ENCODE assay signal across 12 cellular contexts in the genomic region with DNA sequence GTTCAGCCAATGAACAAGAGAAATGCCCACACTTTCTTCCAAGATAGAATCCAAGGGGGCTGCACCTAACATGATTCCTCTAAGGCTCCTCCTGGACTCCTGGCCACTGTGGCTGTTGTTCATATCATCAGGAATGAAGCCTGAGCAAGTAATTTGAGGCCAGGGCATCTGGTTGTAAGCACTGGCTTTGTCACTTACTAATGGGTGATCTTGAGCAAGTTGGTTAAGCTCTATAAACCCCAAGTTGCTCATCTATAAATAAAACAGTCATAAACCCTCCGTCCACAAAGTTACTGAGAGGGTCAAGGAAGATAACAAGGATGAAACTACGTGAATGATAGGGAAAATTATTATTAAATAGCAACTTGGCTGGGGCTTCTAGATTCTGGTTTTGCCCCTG. TPM values are rescaled to one million over a fixed set of nuclear protein-coding genes. Genes with fewer than 3 reads are reported as not detected.
DNase-seq lines count a peak whose midpoint lies in the region; TF ChIP-seq lines count a peak whose summit lies in the region.
"Had no signal": no experiment of that assay in that cellular context is flagged by ENCODE, and none has a peak within 500 bp of the region (broad histone marks: within the 10 kb centered on the region; RNA-seq: fewer than 3 reads in every experiment).

No MANE protein-coding gene starts in this region.

- no peak overlapping the region for H3K4me3 ChIP-seq in endodermal cell (ENCODE audit: low read length)
- no peak overlapping the region for H3K4me3 ChIP-seq in suprapubic skin
- H3K4me3 ChIP-seq in Caco-2 (ENCODE audit: low read depth, low read length): no peak overlapping the region
- no peak overlapping the region for H3K4me3 ChIP-seq in effector memory CD4-positive, alpha-beta T cell (ENCODE audit: insufficient read depth, low read depth, low read length, poor library complexity, severe bottlenecking)

- H3K4me1 Mint-ChIP-seq in endodermal cell (peaks cover 14% of the 10 kb centered on the region), mesothelial cell of epicardium (peaks cover 14% of the 10 kb centered on the region), Caco-2 (ENCODE audit: low read depth, unreplicated experiment) (no peaks in the 10 kb centered on the region)
- H3K4me1 Mint-ChIP-seq in activated T-cell treated with anti-CD3 and anti-CD28 coated beads, Interleukin-2, amount 50 U/mL, for 24 hours (ENCODE audit: low read depth): no peaks in the 10 kb centered on the region

- DNase-seq in M059J (ENCODE audit: low read depth) (peak; percentile 49), endodermal cell (no peak), mesothelial cell of epicardium (ENCODE audit: low spot score in 2 of 2, unreplicated experiment in 2 of 2) (no peak), suprapubic skin (ENCODE audit: low spot score in 2 of 2) (no peak), Caco-2 (no peak), 8988T (no peak)
- DNase-seq in activated T-cell treated with anti-CD3 and anti-CD28 coated beads, Interleukin-2, amount 50 U/mL, for 24 hours: no peak
- no peak for DNase-seq in effector memory CD4-positive, alpha-beta T cell
- DNase-seq: activated CD4-positive, alpha-beta T cell treated with anti-CD3 and anti-CD28 coated beads for 1 hour; CD4-positive, alpha-beta memory T cell; glutamatergic neuron; NCI-H1105 treated with DMSO at 0.1 percent for 48 hours had no signal

- intact Hi-C loops in Caco-2 (cut with micrococcal nuclease; ENCODE audit: unreplicated experiment): no loop called here

- H3K9me3 ChIP-seq in endodermal cell (ENCODE audit: control insufficient read depth, low read length) (no peaks in the 10 kb centered on the region), suprapubic skin (no peaks in the 10 kb centered on the region), Caco-2 (no peaks in the 10 kb centered on the region)
- H3K9me3 ChIP-seq in effector memory CD4-positive, alpha-beta T cell (ENCODE audit: control insufficient read depth, low read length): no peaks in the 10 kb centered on the region

- no peak overlapping the region for H3K27ac Mint-ChIP-seq in endodermal cell
- peak overlapping the region; percentile 91 for H3K27ac Mint-ChIP-seq in mesothelial cell of epicardium
- H3K27ac Mint-ChIP-seq in Caco-2 (ENCODE audit: unreplicated experiment): no peak overlapping the region
- no peak overlapping the region for H3K27ac Mint-ChIP-seq in activated T-cell treated with anti-CD3 and anti-CD28 coated beads, Interleukin-2, amount 50 U/mL, for 24 hours
- H3K27ac Mint-ChIP-seq: CD4-positive, alpha-beta memory T cell had no signal

- H3K36me3 Mint-ChIP-seq in endodermal cell (ENCODE audit: low read depth): no peaks in the 10 kb centered on the region
- H3K36me3 Mint-ChIP-seq in mesothelial cell of epicardium: no peaks in the 10 kb centered on the region
- no peaks in the 10 kb centered on the region for H3K36me3 Mint-ChIP-seq in Caco-2 (ENCODE audit: insufficient read depth, unreplicated experiment)
- H3K36me3 Mint-ChIP-seq in activated T-cell treated with anti-CD3 and anti-CD28 coated beads, Interleukin-2, amount 50 U/mL, for 24 hours (ENCODE audit: low read depth): no peaks in the 10 kb centered on the region
- H3K36me3 Mint-ChIP-seq: CD4-positive, alpha-beta memory T cell had no signal

- 94 to 100% methylated on average over 1 to 2 of the region's 2 CpGs for WGBS in endodermal cell (ENCODE audit: insufficient coverage in 1 of 2, insufficient read length in 1 of 2), 2 experiments
- 62% methylated on average over 2 of the region's 2 CpGs for WGBS in suprapubic skin

- POLR2A ChIA-PET in Caco-2 (lab: Charles Lee): no interaction called here

- no peak for TF ChIP-seq POLR2A in suprapubic skin (IDR thresholded peaks at IDR 0.05)

- no peaks in the 10 kb centered on the region for H3K36me3 ChIP-seq in endodermal cell (ENCODE audit: control insufficient read depth, insufficient read depth, low read length)
- H3K36me3 ChIP-seq in suprapubic skin: no peaks in the 10 kb centered on the region
- H3K36me3 ChIP-seq in Caco-2 (ENCODE audit: control insufficient read depth, insufficient read depth, low read length): no peaks in the 10 kb centered on the region
- H3K36me3 ChIP-seq in effector memory CD4-positive, alpha-beta T cell (ENCODE audit: control insufficient read depth, insufficient read depth, low read length): no peaks in the 10 kb centered on the region

- H3K27me3 Mint-ChIP-seq in endodermal cell (ENCODE audit: insufficient read depth) (no peaks in the 10 kb centered on the region), mesothelial cell of epicardium (ENCODE audit: low read depth) (no peaks in the 10 kb centered on the region), Caco-2 (ENCODE audit: insufficient read depth, unreplicated experiment) (no peaks in the 10 kb centered on the region)
- H3K27me3 Mint-ChIP-seq in activated T-cell treated with anti-CD3 and anti-CD28 coated beads, Interleukin-2, amount 50 U/mL, for 24 hours: no peaks in the 10 kb centered on the region
- H3K27me3 Mint-ChIP-seq: CD4-positive, alpha-beta memory T cell had no signal

- no peaks in the 10 kb centered on the region for H3K9me3 Mint-ChIP-seq in endodermal cell
- no peaks in the 10 kb centered on the region for H3K9me3 Mint-ChIP-seq in mesothelial cell of epicardium
- no peaks in the 10 kb centered on the region for H3K9me3 Mint-ChIP-seq in Caco-2 (ENCODE audit: unreplicated experiment)
- H3K9me3 Mint-ChIP-seq in activated T-cell treated with anti-CD3 and anti-CD28 coated beads, Interleukin-2, amount 50 U/mL, for 24 hours: no peaks in the 10 kb centered on the region
- H3K9me3 Mint-ChIP-seq: CD4-positive, alpha-beta memory T cell had no signal

- H3K27ac ChIP-seq in endodermal cell (ENCODE audit: low read depth, low read length): peak overlapping the region; percentile 49
- peak overlapping the region; percentile 50 for H3K27ac ChIP-seq in suprapubic skin
- no peak overlapping the region for H3K27ac ChIP-seq in effector memory CD4-positive, alpha-beta T cell (ENCODE audit: insufficient read depth, low read length, poor library complexity, severe bottlenecking)

- no peak overlapping the region for H3K9ac ChIP-seq in endodermal cell (ENCODE audit: extremely low read depth, low read length, poor library complexity, severe bottlenecking)

- H3K4me1 ChIP-seq in endodermal cell (ENCODE audit: control insufficient read depth, insufficient read depth, low read length) (peaks cover 12% of the 10 kb centered on the region), suprapubic skin (peaks cover 21% of the 10 kb centered on the region), Caco-2 (peaks cover 7% of the 10 kb centered on the region; the same call in 1 of the 2 replicates)
- H3K4me1 ChIP-seq in effector memory CD4-positive, alpha-beta T cell (ENCODE audit: control insufficient read depth, insufficient read depth, low read length, poor library complexity, severe bottlenecking): no peaks in the 10 kb centered on the region

- TF ChIP-seq CTCF in endodermal cell (conservative IDR thresholded peaks at IDR 0.05) (no peak), mesothelial cell of epicardium (IDR thresholded peaks at IDR 0.05; ENCODE audit: unreplicated experiment) (no peak), suprapubic skin (IDR thresholded peaks at IDR 0.05) (no peak), Caco-2 (IDR thresholded peaks at IDR 0.05; ENCODE audit: insufficient read depth in 1 of 2, low read depth in 1 of 2, low read length in 1 of 2, severe bottlenecking in 1 of 2, unreplicated experiment in 1 of 2) (no peak)

- TF ChIP-seq EP300 in suprapubic skin (IDR thresholded peaks at IDR 0.05): no peak

- CTCF ChIA-PET in Caco-2 (lab: Charles Lee): interaction anchor here (0.7 kb wide), 1 partner anchor 295 kb away, joined by 3 read pairs; no protein-coding TSS in a partner anchor

- H3K4me3 Mint-ChIP-seq in endodermal cell (no peak overlapping the region), mesothelial cell of epicardium (no peak overlapping the region), Caco-2 (ENCODE audit: unreplicated experiment) (no peak overlapping the region)
- no peak overlapping the region for H3K4me3 Mint-ChIP-seq in activated T-cell treated with anti-CD3 and anti-CD28 coated beads, Interleukin-2, amount 50 U/mL, for 24 hours
- H3K4me3 Mint-ChIP-seq: CD4-positive, alpha-beta memory T cell had no signal

- H3K27me3 ChIP-seq in endodermal cell (ENCODE audit: control insufficient read depth, insufficient read depth, low read length, poor library complexity, severe bottlenecking) (no peaks in the 10 kb centered on the region), suprapubic skin (no peaks in the 10 kb centered on the region), Caco-2 (replicated peaks; ENCODE audit: control insufficient read depth, insufficient read depth, low read length) (no peaks in the 10 kb centered on the region)
- H3K27me3 ChIP-seq in effector memory CD4-positive, alpha-beta T cell (replicated peaks; ENCODE audit: control insufficient read depth, insufficient read depth, low read length, poor library complexity, severe bottlenecking): no peaks in the 10 kb centered on the region

- BruUV-seq in Caco-2 (replicated peaks; lab: Mats Ljungman, UMichigan): no TSS peak

RNA-seq across cellular contexts. Expression of gene CDC25A, which starts 58.3 kb away (rescaled TPM):
- total RNA-seq in M059J (2014; rRNA removed; shearing (Covaris generic)): 8.9 and 16.5 TPM in 2 replicates
- 10 to 100 TPM; 40.4 to 50.9 TPM for total RNA-seq in endodermal cell
- polyA plus RNA-seq in endodermal cell (2013, experiment 1 of 2): 35.0 TPM
- polyA plus RNA-seq in endodermal cell (2013, experiment 2 of 2): 31.3 TPM
- total RNA-seq in mesothelial cell of epicardium: 12.1 to 13.1 TPM (median 13.0 TPM) in 3 replicates
- 1 to 10 TPM in 1 of 4 donors, under 1 TPM in 2, not detected in 1; 0.55 to 6.8 (median 0.98) TPM for total RNA-seq in suprapubic skin
- 32.1 and 35.5 TPM in 2 replicates for total RNA-seq in Caco-2 (2022)
- total RNA-seq: CD4-positive, alpha-beta memory T cell had no signal
